In genomic region chr1:58903450-58904298, GRCh38 we compare ENCODE assay signal across 8 cellular contexts.
DNase-seq lines count a peak whose midpoint lies in the region; ATAC-seq and TF ChIP-seq lines count a peak whose summit lies in the region.

No MANE protein-coding gene starts in this region.

- H3K9me3 ChIP-seq in stomach, result no peaks in the 10 kb centered on the region

- H3K4me3 ChIP-seq in foreskin fibroblast (ENCODE audit: low read depth in 1 of 2, low read length in 2 of 2) (peak overlapping the region; percentile 51 to 60), stomach (peak overlapping the region; percentile 39 to 52 (median 46))

- no peaks in the 10 kb centered on the region for H3K36me3 ChIP-seq in stomach

- H3K9me3 Mint-ChIP-seq in neural crest cell, result no peaks in the 10 kb centered on the region

- H3K27me3 ChIP-seq in stomach, result no peaks in the 10 kb centered on the region

- peak in 2 of 4 donors; percentile 33 to 64 for TF ChIP-seq POLR2A in stomach (IDR thresholded peaks at IDR 0.05)

- 0 to 3% (median 1%) methylated on average over 21 to 73 of the region's 73 CpGs for WGBS in stomach, 5 donors

- TF ChIP-seq CTCF in foreskin fibroblast (IDR thresholded peaks at IDR 0.05; ENCODE audit: low read depth, low read length) (no peak), neural crest cell (conservative IDR thresholded peaks at IDR 0.05) (no peak), stomach (IDR thresholded peaks at IDR 0.05) (no peak)

- H3K4me3 Mint-ChIP-seq in neural crest cell, result peak overlapping the region; percentile 74

- H3K4me1 Mint-ChIP-seq in neural crest cell, result peaks cover 47% of the 10 kb centered on the region

- no peaks in the 10 kb centered on the region for H3K36me3 Mint-ChIP-seq in neural crest cell (ENCODE audit: low read depth)

- H3K4me1 ChIP-seq in stomach, result peaks cover 21 to 59% (median 41%) of the 10 kb centered on the region in 4 donors

- TF ChIP-seq EP300 in stomach (IDR thresholded peaks at IDR 0.05), result no peak

- ATAC-seq in GM21367 (IDR thresholded peaks at IDR 0.05; ENCODE audit: unreplicated experiment), result peak; percentile 84

- DNase-seq in DMS 273 treated with DMSO at 0.1 percent for 48 hours (lab: John Stamatoyannopoulos, UW) (peak; percentile 69), HS-5 (ENCODE audit: low read depth) (peak; percentile 81), SHP77 (lab: John Stamatoyannopoulos, UW) (peak; percentile 72 to 83), foreskin fibroblast (peak; percentile 96 to 98), neural crest cell (ENCODE audit: low read depth, low spot score) (peak; percentile 53), stomach (peak; percentile 95)
- DNase-seq in activated gamma-delta T cell treated with anti-CD3 and anti-CD28 coated beads, Interleukin-2, amount 50 U/mL, for 16 hours (ENCODE audit: low read depth), result peak; percentile 57

- intact Hi-C loops in stomach (cut with DNase I; ENCODE audit: low total_unique reads), result no loop called here

- H3K27me3 Mint-ChIP-seq in neural crest cell (ENCODE audit: low read depth), result no peaks in the 10 kb centered on the region

- H3K27ac Mint-ChIP-seq in neural crest cell (ENCODE audit: unreplicated experiment), result no peak overlapping the region

- H3K27ac ChIP-seq in stomach, result peak overlapping the region; percentile 96 to 98 (median 98)

Comparison
In these comparisons a context has a peak if more than half of its experiments do, and no peak if none do; other contexts are left out.
1. Peak in every context shown above with its lines: DNase-seq, ATAC-seq, H3K4me3 ChIP-seq and H3K27ac ChIP-seq.